ENCODE assay signal across 11 cellular contexts in the genomic region with DNA sequence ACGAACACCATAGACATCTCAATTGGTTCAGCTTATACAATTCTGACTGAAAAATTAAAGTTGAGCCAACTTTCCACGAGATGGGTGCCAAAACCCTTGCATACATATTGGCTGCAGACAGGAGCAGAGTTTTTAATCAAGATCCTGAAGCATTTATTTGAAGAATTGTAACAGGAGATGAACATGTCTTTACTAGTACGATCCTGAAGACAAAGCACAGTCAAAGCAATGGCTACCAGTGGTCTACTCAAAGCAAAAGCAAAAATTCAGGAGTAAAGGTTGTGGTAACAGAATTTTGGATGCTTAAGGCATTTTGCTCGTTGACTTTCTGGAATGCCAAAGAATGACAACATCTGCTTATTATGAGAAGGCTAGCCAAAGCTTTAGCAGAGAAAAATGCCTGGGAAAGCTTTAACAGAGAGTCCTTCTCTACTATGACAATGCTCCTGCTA. TPM values are rescaled to one million over a fixed set of nuclear protein-coding genes. Genes with fewer than 3 reads are reported as not detected.
DNase-seq lines count a peak whose midpoint lies in the region; TF ChIP-seq lines count a peak whose summit lies in the region.
"Had no signal": no experiment of that assay in that cellular context is flagged by ENCODE, and none has a peak within 500 bp of the region (broad histone marks: within the 10 kb centered on the region; RNA-seq: fewer than 3 reads in every experiment).

No MANE protein-coding gene starts in this region.

- no peak overlapping the region for H4K8ac ChIP-seq in trophoblast cell (ENCODE audit: low read depth, low read length)

- H3K4me3 Mint-ChIP-seq in glutamatergic neuron (ENCODE audit: unreplicated experiment): no peak overlapping the region
- H3K4me3 Mint-ChIP-seq: activated CD4-positive, alpha-beta T cell treated with anti-CD3 and anti-CD28 coated beads, Interleukin-2, amount 10 ng/mL, durations not matched to agents 24 days and 14 days; naive thymus-derived CD4-positive, alpha-beta T cell had no signal

- no peaks in the 10 kb centered on the region for H3K79me2 ChIP-seq in trophoblast cell (ENCODE audit: control insufficient read depth, insufficient read depth, low read length, poor library complexity)

- no peak overlapping the region for H3K14ac ChIP-seq in trophoblast cell (ENCODE audit: low read length)

- H3K79me1 ChIP-seq in trophoblast cell (ENCODE audit: low read length): no peaks in the 10 kb centered on the region

- peaks cover 17% of the 10 kb centered on the region for H3K4me1 ChIP-seq in adipocyte (ENCODE audit: control insufficient read depth, insufficient read depth, low read length)
- H3K4me1 ChIP-seq in trophoblast cell (ENCODE audit: control insufficient read depth in 1 of 2, insufficient read depth in 2 of 2, low read length in 2 of 2): peaks cover 0 to 3% of the 10 kb centered on the region in 2 experiments

- no peaks in the 10 kb centered on the region for H3K27me3 Mint-ChIP-seq in glutamatergic neuron (ENCODE audit: unreplicated experiment)
- H3K27me3 Mint-ChIP-seq: activated CD4-positive, alpha-beta T cell treated with anti-CD3 and anti-CD28 coated beads, Interleukin-2, amount 10 ng/mL, durations not matched to agents 24 days and 14 days; naive thymus-derived CD4-positive, alpha-beta T cell had no signal

- peak; percentile 35 for DNase-seq in AG09319 (ENCODE audit: extremely low read depth, low read depth)
- DNase-seq in adipocyte (ENCODE audit: low read depth): peak; percentile 86
- DNase-seq in foreskin melanocyte: peak; percentile 27
- peak; percentile 32 to 65 for DNase-seq in trophoblast cell
- no peak for DNase-seq in T-helper 9 cell
- DNase-seq in glutamatergic neuron: no peak
- DNase-seq in NCI-H748 (lab: John Stamatoyannopoulos, UW; ENCODE audit: unreplicated experiment): no peak
- DNase-seq in NCI-H774 (lab: John Stamatoyannopoulos, UW): no peak
- DNase-seq: activated CD4-positive, alpha-beta T cell treated with anti-CD3 and anti-CD28 coated beads, Interleukin-2, amount 10 ng/mL, durations not matched to agents 24 days and 14 days; activated naive CD4-positive, alpha-beta T cell treated with anti-CD3 and anti-CD28 coated beads, Interleukin-2, amount 50 U/mL, for 16 hours; naive thymus-derived CD4-positive, alpha-beta T cell had no signal

- no peak overlapping the region for H3K4me2 ChIP-seq in trophoblast cell (ENCODE audit: low read length)

- no peak overlapping the region for H3K4ac ChIP-seq in trophoblast cell (ENCODE audit: low read depth, low read length)

- H3K4me3 ChIP-seq in adipocyte (ENCODE audit: low read length) (peak overlapping the region; percentile 72), trophoblast cell (ENCODE audit: low read depth, low read length) (no peak overlapping the region)

- H4K12ac ChIP-seq in trophoblast cell (ENCODE audit: low read depth, low read length): no peak overlapping the region

- peak overlapping the region; percentile 60 for H3K27ac ChIP-seq in trophoblast cell (ENCODE audit: low read depth, low read length)

- no peak overlapping the region for H2BK5ac ChIP-seq in trophoblast cell (ENCODE audit: low read depth, low read length, poor library complexity)

- no peaks in the 10 kb centered on the region for H3K36me3 Mint-ChIP-seq in glutamatergic neuron (ENCODE audit: unreplicated experiment)

- no peak overlapping the region for H2AK5ac ChIP-seq in trophoblast cell (ENCODE audit: low read length)

- H3K18ac ChIP-seq in trophoblast cell (ENCODE audit: low read length): no peak overlapping the region

- H3K27ac Mint-ChIP-seq in glutamatergic neuron (ENCODE audit: unreplicated experiment): no peak overlapping the region
- H3K27ac Mint-ChIP-seq: activated CD4-positive, alpha-beta T cell treated with anti-CD3 and anti-CD28 coated beads, Interleukin-2, amount 10 ng/mL, durations not matched to agents 24 days and 14 days had no signal

- no peak overlapping the region for H4K91ac ChIP-seq in trophoblast cell (ENCODE audit: low read depth, low read length)

- peak overlapping the region; percentile 26 for H3K9ac ChIP-seq in adipocyte (ENCODE audit: low read length)
- H3K9ac ChIP-seq in trophoblast cell (ENCODE audit: low read length): no peak overlapping the region

- H2BK120ac ChIP-seq in trophoblast cell (ENCODE audit: insufficient read depth, low read length, poor library complexity): no peak overlapping the region

- H3K36me3 ChIP-seq in adipocyte (ENCODE audit: control insufficient read depth, insufficient read depth, low read length, severe bottlenecking) (no peaks in the 10 kb centered on the region), trophoblast cell (ENCODE audit: control insufficient read depth in 1 of 2, insufficient read depth in 2 of 2, low read length in 2 of 2) (no peaks in the 10 kb centered on the region)

- H3K23ac ChIP-seq in trophoblast cell (ENCODE audit: low read length): no peak overlapping the region

- H2AFZ ChIP-seq in trophoblast cell (ENCODE audit: insufficient read depth, low read length, poor library complexity): no peak overlapping the region

- H3K4me1 Mint-ChIP-seq in glutamatergic neuron (ENCODE audit: low read depth, unreplicated experiment): peaks cover 3% of the 10 kb centered on the region

- H2BK12ac ChIP-seq in trophoblast cell (ENCODE audit: low read length): no peak overlapping the region

- no CpG with 5 or more reads among the region's 4 CpGs for WGBS in trophoblast cell (ENCODE audit: extremely low coverage, insufficient coverage, insufficient read length)

- no peaks in the 10 kb centered on the region for H3K27me3 ChIP-seq in adipocyte (replicated peaks; ENCODE audit: control insufficient read depth, insufficient read depth, low read length)
- no peaks in the 10 kb centered on the region for H3K27me3 ChIP-seq in trophoblast cell (ENCODE audit: insufficient read depth, low read length)

- H3K9me3 ChIP-seq in adipocyte (ENCODE audit: control insufficient read depth, low read length) (no peaks in the 10 kb centered on the region), trophoblast cell (ENCODE audit: insufficient read depth, low read depth, low read length) (no peaks in the 10 kb centered on the region)

- no peak for TF ChIP-seq CTCF in AG09319 (IDR thresholded peaks at IDR 0.05; ENCODE audit: low read depth, low read length)
- no peak for TF ChIP-seq CTCF in glutamatergic neuron (IDR thresholded peaks at IDR 0.05; ENCODE audit: partially characterized antibody, unreplicated experiment)

- H3K9me3 Mint-ChIP-seq in glutamatergic neuron (ENCODE audit: unreplicated experiment): no peaks in the 10 kb centered on the region
- H3K9me3 Mint-ChIP-seq: activated CD4-positive, alpha-beta T cell treated with anti-CD3 and anti-CD28 coated beads, Interleukin-2, amount 10 ng/mL, durations not matched to agents 24 days and 14 days had no signal

RNA-seq across cellular contexts. Expression of gene ZDHHC17, which starts 20.7 kb away (rescaled TPM):
- polyA plus RNA-seq in trophoblast cell (2013): 12.3 and 13.2 TPM in 2 replicates
- 95.5 TPM for total RNA-seq in glutamatergic neuron (ENCODE audit: unreplicated experiment)

Comparison
In these comparisons a context has a peak if more than half of its experiments do, and no peak if none do; other contexts are left out.
1. DNase-seq: peak in AG09319 (single experiment), adipocyte (single experiment), foreskin melanocyte (single experiment) and trophoblast cell (2 of 2); none in T-helper 9 cell (single experiment), glutamatergic neuron (single experiment), NCI-H748 (single experiment) and NCI-H774 (single experiment).